In genomic region chr1:208562021-208562950, GRCh38 we compare ENCODE assay signal across 26 cellular contexts.
"Had no signal": no experiment of that assay in that cellular context is flagged by ENCODE, and none has a peak within 500 bp of the region (broad histone marks: within the 10 kb centered on the region; RNA-seq: fewer than 3 reads in every experiment).

No MANE protein-coding gene starts in this region.

- H3K4me3 ChIP-seq: ascending aorta, body of pancreas, MG63, Peyer's patch, SJCRH30 had no signal

- H3K27ac ChIP-seq: ascending aorta, body of pancreas, Peyer's patch, RWPE1, SJCRH30 had no signal

- H3K9me3 ChIP-seq: ascending aorta, body of pancreas, MG63, Peyer's patch, SJCRH30 had no signal

- H3K4me1 ChIP-seq: ascending aorta, body of pancreas, Peyer's patch, SJCRH30 had no signal

- H3K27me3 ChIP-seq: ascending aorta, body of pancreas, MG63, Peyer's patch, SJCRH30 had no signal

- DNase-seq: activated CD4-positive, alpha-beta T cell treated with anti-CD3 and anti-CD28 coated beads for 48 hours; activated CD4-positive, alpha-beta T cell treated with anti-CD3 and anti-CD28 coated beads, Interleukin-2, amount 50 U/mL, for 4 hours; activated CD4-positive, CD25-positive, alpha-beta regulatory T cell treated with anti-CD3 and anti-CD28 coated beads, Interleukin-2, amount 50 U/mL, for 72 hours; activated CD8-positive, alpha-beta memory T cell treated with anti-CD3 and anti-CD28 coated beads, Interleukin-2, amount 50 U/mL, for 48 hours; activated CD8-positive, alpha-beta T cell treated with anti-CD3 and anti-CD28 coated beads, Interleukin-2, amount 10 ng/mL, durations not matched to agents 7 days and 5 days; activated naive CD4-positive, alpha-beta T cell treated with anti-CD3 and anti-CD28 coated beads, Interleukin-2, amount 50 U/mL, for 16 hours; activated naive CD8-positive, alpha-beta T cell treated with anti-CD3 and anti-CD28 coated beads, Interleukin-2, amount 10 ng/mL, durations not matched to agents 7 days and 5 days; activated T-cell treated with anti-CD3 and anti-CD28 coated beads, Interleukin-2, amount 50 U/mL, for 1 hour; body of pancreas; MG63; MV-4-11; NCI-H1092 treated with DMSO at 0.1 percent for 48 hours; NCI-H1417 treated with DMSO at 0.1 percent for 48 hours; NCI-H1694; NCI-H2029; NCI-H2107; NCI-H345; NCI-H510A; NCI-H526 treated with DMSO at 0.1 percent for 48 hours; Peyer's patch; Right ventricle myocardium superior; SJCRH30; T-helper 17 cell; T-helper 9 cell had no signal

- H3K36me3 ChIP-seq: ascending aorta, MG63, Peyer's patch, SJCRH30 had no signal
